In the genomic region with DNA sequence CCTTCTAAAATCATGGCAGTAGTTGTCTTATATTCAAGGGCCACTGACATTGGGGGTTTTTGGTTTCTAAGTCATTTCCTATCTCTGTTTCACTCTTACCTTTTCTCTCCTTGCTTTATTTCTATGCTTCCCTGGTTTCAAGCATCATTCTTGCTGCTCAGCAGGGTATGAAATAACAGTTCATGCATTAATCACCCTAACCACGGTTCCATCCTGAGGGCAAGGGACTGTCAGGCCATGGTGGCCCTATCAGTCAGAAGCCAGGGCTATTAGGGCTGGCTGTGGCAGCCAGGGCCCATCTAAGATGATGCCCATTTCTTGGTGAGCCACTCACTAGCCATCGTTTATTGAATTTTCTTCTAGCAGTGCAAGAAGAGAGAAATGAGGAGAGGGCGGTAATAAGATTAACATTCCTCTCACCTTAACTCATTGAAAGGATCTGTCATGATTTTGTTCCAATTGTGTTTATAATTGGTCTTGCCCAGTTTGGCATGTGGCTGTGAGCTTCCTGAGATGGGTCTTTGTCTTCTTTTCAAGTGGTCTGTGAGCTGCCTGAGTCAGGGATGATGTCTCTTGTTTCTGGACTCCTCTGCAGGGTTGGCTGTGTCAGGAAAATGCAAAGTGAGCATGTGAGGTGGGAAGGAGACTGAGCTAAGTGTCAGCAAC, we compare ENCODE assay signal across 1 cellular context.
TF ChIP-seq lines count a peak whose summit lies in the region.

No MANE protein-coding gene starts in this region.

TF ChIP-seq in GM23338, 12 proteins besides CTCF, POLR2A, EP300 and RAD21 (continued from another document):
- TF ChIP-seq, protein P1, sequence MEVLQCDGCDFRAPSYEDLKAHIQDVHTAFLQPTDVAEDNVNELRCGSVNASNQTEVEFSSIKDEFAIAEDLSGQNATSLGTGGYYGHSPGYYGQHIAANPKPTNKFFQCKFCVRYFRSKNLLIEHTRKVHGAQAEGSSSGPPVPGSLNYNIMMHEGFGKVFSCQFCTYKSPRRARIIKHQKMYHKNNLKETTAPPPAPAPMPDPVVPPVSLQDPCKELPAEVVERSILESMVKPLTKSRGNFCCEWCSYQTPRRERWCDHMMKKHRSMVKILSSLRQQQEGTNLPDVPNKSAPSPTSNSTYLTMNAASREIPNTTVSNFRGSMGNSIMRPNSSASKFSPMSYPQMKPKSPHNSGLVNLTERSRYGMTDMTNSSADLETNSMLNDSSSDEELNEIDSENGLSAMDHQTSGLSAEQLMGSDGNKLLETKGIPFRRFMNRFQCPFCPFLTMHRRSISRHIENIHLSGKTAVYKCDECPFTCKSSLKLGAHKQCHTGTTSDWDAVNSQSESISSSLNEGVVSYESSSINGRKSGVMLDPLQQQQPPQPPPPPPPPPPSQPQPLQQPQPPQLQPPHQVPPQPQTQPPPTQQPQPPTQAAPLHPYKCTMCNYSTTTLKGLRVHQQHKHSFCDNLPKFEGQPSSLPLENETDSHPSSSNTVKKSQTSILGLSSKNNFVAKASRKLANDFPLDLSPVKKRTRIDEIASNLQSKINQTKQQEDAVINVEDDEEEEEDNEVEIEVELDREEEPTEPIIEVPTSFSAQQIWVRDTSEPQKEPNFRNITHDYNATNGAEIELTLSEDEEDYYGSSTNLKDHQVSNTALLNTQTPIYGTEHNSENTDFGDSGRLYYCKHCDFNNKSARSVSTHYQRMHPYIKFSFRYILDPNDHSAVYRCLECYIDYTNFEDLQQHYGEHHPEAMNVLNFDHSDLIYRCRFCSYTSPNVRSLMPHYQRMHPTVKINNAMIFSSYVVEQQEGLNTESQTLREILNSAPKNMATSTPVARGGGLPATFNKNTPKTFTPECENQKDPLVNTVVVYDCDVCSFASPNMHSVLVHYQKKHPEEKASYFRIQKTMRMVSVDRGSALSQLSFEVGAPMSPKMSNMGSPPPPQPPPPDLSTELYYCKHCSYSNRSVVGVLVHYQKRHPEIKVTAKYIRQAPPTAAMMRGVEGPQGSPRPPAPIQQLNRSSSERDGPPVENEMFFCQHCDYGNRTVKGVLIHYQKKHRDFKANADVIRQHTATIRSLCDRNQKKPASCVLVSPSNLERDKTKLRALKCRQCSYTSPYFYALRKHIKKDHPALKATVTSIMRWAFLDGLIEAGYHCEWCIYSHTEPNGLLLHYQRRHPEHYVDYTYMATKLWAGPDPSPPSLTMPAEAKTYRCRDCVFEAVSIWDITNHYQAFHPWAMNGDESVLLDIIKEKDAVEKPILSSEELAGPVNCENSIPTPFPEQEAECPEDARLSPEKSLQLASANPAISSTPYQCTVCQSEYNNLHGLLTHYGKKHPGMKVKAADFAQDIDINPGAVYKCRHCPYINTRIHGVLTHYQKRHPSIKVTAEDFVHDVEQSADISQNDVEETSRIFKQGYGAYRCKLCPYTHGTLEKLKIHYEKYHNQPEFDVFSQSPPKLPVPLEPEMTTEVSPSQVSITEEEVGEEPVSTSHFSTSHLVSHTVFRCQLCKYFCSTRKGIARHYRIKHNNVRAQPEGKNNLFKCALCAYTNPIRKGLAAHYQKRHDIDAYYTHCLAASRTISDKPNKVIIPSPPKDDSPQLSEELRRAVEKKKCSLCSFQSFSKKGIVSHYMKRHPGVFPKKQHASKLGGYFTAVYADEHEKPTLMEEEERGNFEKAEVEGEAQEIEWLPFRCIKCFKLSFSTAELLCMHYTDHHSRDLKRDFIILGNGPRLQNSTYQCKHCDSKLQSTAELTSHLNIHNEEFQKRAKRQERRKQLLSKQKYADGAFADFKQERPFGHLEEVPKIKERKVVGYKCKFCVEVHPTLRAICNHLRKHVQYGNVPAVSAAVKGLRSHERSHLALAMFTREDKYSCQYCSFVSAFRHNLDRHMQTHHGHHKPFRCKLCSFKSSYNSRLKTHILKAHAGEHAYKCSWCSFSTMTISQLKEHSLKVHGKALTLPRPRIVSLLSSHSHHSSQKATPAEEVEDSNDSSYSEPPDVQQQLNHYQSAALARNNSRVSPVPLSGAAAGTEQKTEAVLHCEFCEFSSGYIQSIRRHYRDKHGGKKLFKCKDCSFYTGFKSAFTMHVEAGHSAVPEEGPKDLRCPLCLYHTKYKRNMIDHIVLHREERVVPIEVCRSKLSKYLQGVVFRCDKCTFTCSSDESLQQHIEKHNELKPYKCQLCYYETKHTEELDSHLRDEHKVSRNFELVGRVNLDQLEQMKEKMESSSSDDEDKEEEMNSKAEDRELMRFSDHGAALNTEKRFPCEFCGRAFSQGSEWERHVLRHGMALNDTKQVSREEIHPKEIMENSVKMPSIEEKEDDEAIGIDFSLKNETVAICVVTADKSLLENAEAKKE (CRISPR knock-in tag; IDR thresholded peaks at IDR 0.05), result no peak
